Comparison of ENCODE assay signal across 17 cellular contexts in the genomic region with DNA sequence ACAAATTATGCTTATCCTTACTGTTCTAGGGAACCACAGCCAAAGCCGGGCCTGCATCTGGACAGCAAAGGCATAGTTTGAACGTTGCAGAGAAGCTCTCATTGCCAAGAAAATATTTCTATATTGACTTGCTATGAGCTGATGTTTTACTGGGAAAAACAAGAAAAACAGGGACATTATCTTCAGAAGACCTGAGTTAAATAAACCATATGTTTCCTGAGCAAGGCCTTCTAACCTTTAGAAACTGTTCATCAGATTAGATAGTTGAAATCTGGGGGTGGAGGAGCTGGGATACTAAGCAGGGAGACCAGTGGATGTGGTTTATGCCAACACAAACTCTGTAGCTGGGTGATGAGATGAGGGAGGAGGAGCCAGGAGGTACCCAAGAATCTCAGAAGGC.
"Had no signal": no experiment of that assay in that cellular context is flagged by ENCODE, and none has a peak within 500 bp of the region (broad histone marks: within the 10 kb centered on the region; RNA-seq: fewer than 3 reads in every experiment).

No MANE protein-coding gene starts in this region.

- H3K27ac ChIP-seq: colonic mucosa, tibial nerve, VCaP had no signal

- DNase-seq: activated CD4-positive, alpha-beta memory T cell treated with anti-CD3 and anti-CD28 coated beads for 36 hours; activated CD8-positive, alpha-beta memory T cell treated with anti-CD3 and anti-CD28 coated beads, Interleukin-2, amount 10 ng/mL, durations not matched to agents 7 days and 5 days; activated naive CD4-positive, alpha-beta T cell treated with anti-CD3 and anti-CD28 coated beads, Interleukin-2, amount 10 ng/mL, durations not matched to agents 7 days and 5 days; activated T-cell treated with anti-CD3 and anti-CD28 coated beads, Interleukin-2, amount 50 U/mL, for 1 hour; central memory CD4-positive, alpha-beta T cell; colonic mucosa; effector CD4-positive, alpha-beta T cell; hypothalamus; kidney glomerular epithelial cell; mesendoderm; natural killer cell; stimulated activated CD4-positive, alpha-beta T cell treated with anti-CD3 and anti-CD28 coated beads, Interleukin-12 subunit alpha, Interleukin-12 subunit beta, amount 100 ng/mL, for 4 hours; stimulated activated CD4-positive, alpha-beta T cell treated with anti-CD3 and anti-CD28 coated beads, Interleukin-2, amount 100 ng/mL, for 24 hours had no signal

- H3K27me3 ChIP-seq: colonic mucosa, tibial nerve had no signal

- H3K9me3 ChIP-seq: colonic mucosa had no signal

- H3K4me3 ChIP-seq: colonic mucosa, tibial nerve had no signal

- ATAC-seq: activated CD8-positive, alpha-beta memory T cell treated with anti-CD3 and anti-CD28 coated beads, Interleukin-2, amount 10 ng/mL, durations not matched to agents 7 days and 5 days; natural killer cell; Right ventricle myocardium inferior; stimulated activated memory B cell treated with anti-CD40 and anti-IgM and Interleukin-4, amounts not matched to agents 10 μg/mL and 1 μg/mL and 100 μg/mL, for 72 hours had no signal

- H3K36me3 ChIP-seq: colonic mucosa, tibial nerve had no signal

- H3K4me1 ChIP-seq: colonic mucosa had no signal
